1 cellular context compared by ENCODE assay signal in genomic region chr3:8442993-8443670, GRCh38.
TF ChIP-seq lines count a peak whose summit lies in the region.

No MANE protein-coding gene starts in this region.

TF ChIP-seq in HepG2, 621 proteins besides CTCF, POLR2A, EP300 and RAD21 (continued from another document and continues in another):
- TF ChIP-seq, protein P1, sequence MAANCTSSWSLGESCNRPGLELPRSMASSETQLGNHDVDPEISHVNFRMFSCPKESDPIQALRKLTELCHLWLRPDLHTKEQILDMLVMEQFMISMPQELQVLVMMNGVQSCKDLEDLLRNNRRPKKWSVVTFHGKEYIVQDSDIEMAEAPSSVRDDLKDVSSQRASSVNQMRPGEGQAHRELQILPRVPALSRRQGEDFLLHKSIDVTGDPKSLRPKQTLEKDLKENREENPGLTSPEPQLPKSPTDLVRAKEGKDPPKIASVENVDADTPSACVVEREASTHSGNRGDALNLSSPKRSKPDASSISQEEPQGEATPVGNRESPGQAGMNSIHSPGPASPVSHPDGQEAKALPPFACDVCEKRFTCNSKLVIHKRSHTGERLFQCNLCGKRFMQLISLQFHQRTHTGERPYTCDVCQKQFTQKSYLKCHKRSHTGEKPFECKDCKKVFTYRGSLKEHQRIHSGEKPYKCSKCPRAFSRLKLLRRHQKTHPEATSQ (CRISPR knock-in tag; IDR thresholded peaks at IDR 0.05; ENCODE audit: borderline replicate concordance), result no peak
- TF ChIP-seq NR2F1 (CRISPR knock-in tag; IDR thresholded peaks at IDR 0.05), result 0 out of 4 replicates have a peak, but pooled peaks of 1 of the 2 experiments have one; percentile 25
- TF ChIP-seq ZNF235 (CRISPR knock-in tag; IDR thresholded peaks at IDR 0.05; ENCODE audit: borderline replicate concordance), result no peak
- TF ChIP-seq NCOR1 (IDR thresholded peaks at IDR 0.05; ENCODE audit: borderline replicate concordance, low read length), result no peak; the same call in 1 of the 2 replicates
- no peak for TF ChIP-seq SALL1 (CRISPR knock-in tag; IDR thresholded peaks at IDR 0.05)
- no peak for TF ChIP-seq ATF4 (CRISPR knock-in tag; IDR thresholded peaks at IDR 0.05)
- no peak for TF ChIP-seq TEF (CRISPR knock-in tag; IDR thresholded peaks at IDR 0.05)
- TF ChIP-seq ZNF709 (CRISPR knock-in tag; IDR thresholded peaks at IDR 0.05), result no peak
- no peak for TF ChIP-seq SMC3 (IDR thresholded peaks at IDR 0.05; ENCODE audit: low read length)
- TF ChIP-seq, protein P2, sequence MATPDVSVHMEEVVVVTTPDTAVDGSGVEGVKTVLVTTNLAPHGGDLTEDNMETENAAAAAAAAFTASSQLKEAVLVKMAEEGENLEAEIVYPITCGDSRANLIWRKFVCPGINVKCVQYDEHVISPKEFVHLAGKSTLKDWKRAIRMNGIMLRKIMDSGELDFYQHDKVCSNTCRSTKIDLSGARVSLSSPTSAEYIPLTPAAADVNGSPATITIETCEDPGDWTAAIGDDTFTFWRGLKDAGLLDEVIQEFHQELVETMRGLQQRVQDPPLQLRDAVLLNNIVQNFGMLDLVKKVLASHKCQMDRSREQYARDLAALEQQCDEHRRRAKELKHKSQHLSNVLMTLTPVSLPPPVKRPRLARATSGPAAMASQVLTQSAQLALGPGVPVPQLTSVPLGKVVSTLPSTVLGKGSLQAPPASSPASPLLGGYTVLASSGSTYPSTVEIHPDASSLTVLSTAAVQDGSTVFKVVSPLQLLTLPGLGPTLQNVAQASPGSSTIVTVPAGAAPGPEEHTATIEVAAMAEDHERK (CRISPR knock-in tag; IDR thresholded peaks at IDR 0.05; ENCODE audit: low read depth), result no peak
- peak; percentile 51; the same call in 1 of the 2 replicates for TF ChIP-seq RXRB (CRISPR knock-in tag; IDR thresholded peaks at IDR 0.05; ENCODE audit: borderline replicate concordance)
- TF ChIP-seq ZNF24 (IDR thresholded peaks at IDR 0.05), result 0 out of 2 replicates have a peak, but pooled peaks have one; percentile 23
- TF ChIP-seq SIX1 (CRISPR knock-in tag; IDR thresholded peaks at IDR 0.05; ENCODE audit: borderline replicate concordance), result no peak
- TF ChIP-seq PAF1 (CRISPR knock-in tag; IDR thresholded peaks at IDR 0.05), result no peak
- no peak for TF ChIP-seq ARID3A (IDR thresholded peaks at IDR 0.05; ENCODE audit: low read depth, low read length)
- no peak for TF ChIP-seq ZNF614 (CRISPR knock-in tag; IDR thresholded peaks at IDR 0.05; ENCODE audit: borderline replicate concordance)
- no peak for TF ChIP-seq STAG1 (CRISPR knock-in tag; IDR thresholded peaks at IDR 0.05)
- TF ChIP-seq, protein P3, sequence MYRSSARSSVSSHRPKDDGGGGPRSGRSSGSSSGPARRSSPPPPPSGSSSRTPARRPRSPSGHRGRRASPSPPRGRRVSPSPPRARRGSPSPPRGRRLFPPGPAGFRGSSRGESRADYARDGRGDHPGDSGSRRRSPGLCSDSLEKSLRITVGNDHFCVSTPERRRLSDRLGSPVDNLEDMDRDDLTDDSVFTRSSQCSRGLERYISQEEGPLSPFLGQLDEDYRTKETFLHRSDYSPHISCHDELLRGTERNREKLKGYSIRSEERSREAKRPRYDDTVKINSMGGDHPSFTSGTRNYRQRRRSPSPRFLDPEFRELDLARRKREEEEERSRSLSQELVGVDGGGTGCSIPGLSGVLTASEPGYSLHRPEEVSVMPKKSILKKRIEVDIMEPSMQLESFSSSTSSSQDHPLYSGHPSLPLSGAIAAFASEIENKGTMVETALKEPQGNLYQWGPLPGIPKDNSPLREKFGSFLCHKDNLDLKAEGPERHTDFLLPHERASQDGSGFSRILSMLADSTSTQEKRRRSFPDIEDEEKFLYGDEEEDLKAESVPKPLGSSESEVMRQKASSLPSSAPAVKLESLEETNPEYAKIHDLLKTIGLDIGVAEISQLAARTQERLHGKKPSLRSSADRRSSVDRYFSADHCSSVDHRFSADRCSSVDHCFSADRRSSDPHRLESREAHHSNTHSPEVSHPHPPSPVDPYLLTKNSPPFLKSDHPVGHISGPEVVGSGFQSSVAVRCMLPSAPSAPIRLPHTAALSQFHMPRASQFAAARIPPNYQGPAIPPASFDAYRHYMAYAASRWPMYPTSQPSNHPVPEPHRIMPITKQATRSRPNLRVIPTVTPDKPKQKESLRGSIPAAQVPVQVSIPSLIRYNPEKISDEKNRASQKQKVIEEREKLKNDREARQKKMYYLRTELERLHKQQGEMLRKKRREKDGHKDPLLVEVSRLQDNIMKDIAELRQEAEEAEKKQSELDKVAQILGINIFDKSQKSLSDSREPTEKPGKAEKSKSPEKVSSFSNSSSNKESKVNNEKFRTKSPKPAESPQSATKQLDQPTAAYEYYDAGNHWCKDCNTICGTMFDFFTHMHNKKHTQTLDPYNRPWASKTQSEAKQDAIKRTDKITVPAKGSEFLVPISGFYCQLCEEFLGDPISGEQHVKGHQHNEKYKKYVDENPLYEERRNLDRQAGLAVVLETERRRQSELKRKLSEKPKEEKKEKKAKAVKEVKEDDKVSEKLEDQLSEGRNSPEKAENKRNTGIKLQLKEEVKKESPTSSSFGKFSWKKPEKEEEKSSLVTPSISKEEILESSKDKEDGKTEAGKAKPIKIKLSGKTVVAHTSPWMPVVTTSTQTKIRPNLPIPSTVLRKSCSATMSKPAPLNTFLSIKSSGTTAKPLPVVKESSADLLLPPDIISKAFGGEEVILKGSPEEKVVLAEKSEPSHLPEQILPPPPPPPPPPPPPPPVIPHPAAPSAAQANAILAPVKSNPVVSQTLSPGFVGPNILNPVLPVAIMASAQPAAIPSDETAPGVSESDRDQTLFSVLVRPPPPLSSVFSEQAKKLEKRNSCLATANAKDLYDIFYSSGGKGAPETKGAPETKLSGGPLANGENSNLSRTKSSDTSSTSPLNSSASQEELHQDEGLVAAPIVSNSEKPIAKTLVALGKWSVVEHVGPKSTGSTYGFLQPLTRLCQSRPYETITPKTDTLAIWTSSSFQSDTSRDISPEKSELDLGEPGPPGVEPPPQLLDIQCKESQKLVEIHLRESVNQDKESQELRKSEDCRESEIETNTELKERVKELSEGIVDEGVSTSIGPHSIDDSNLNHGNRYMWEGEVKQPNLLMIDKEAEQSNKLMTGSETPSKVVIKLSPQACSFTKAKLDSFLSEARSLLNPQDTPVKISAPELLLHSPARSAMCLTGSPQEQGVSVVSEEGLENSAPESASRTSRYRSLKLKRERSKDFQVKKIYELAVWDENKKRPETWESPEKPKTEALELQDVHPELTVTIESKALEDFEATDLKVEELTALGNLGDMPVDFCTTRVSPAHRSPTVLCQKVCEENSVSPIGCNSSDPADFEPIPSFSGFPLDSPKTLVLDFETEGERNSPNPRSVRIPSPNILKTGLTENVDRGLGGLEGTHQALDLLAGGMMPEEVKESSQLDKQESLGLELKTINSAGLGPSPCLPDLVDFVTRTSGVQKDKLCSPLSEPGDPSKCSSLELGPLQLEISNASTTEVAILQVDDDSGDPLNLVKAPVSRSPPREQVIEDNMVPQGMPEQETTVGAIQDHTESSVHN (CRISPR knock-in tag; IDR thresholded peaks at IDR 0.05), result no peak
- TF ChIP-seq ELF3 (CRISPR knock-in tag; IDR thresholded peaks at IDR 0.05), result no peak
- TF ChIP-seq, protein P4, sequence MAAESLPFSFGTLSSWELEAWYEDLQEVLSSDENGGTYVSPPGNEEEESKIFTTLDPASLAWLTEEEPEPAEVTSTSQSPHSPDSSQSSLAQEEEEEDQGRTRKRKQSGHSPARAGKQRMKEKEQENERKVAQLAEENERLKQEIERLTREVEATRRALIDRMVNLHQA (CRISPR knock-in tag; IDR thresholded peaks at IDR 0.05), result no peak
- TF ChIP-seq MAF1 (CRISPR knock-in tag; IDR thresholded peaks at IDR 0.05; ENCODE audit: borderline replicate concordance), result no peak
- no peak for TF ChIP-seq FOXK2 (IDR thresholded peaks at IDR 0.05)
- no peak for TF ChIP-seq ZBTB40 (IDR thresholded peaks at IDR 0.05)
- TF ChIP-seq ZBTB40 (CRISPR knock-in tag; IDR thresholded peaks at IDR 0.05), result no peak
- TF ChIP-seq, protein P5, sequence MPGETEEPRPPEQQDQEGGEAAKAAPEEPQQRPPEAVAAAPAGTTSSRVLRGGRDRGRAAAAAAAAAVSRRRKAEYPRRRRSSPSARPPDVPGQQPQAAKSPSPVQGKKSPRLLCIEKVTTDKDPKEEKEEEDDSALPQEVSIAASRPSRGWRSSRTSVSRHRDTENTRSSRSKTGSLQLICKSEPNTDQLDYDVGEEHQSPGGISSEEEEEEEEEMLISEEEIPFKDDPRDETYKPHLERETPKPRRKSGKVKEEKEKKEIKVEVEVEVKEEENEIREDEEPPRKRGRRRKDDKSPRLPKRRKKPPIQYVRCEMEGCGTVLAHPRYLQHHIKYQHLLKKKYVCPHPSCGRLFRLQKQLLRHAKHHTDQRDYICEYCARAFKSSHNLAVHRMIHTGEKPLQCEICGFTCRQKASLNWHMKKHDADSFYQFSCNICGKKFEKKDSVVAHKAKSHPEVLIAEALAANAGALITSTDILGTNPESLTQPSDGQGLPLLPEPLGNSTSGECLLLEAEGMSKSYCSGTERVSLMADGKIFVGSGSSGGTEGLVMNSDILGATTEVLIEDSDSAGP (CRISPR knock-in tag; IDR thresholded peaks at IDR 0.05; ENCODE audit: borderline replicate concordance), result no peak
- TF ChIP-seq ZNF839 (CRISPR knock-in tag; IDR thresholded peaks at IDR 0.05; ENCODE audit: borderline replicate concordance), result no peak
- TF ChIP-seq NR3C1 (CRISPR knock-in tag; IDR thresholded peaks at IDR 0.05), result no peak
- no peak for TF ChIP-seq NBN (conservative IDR thresholded peaks at IDR 0.05)
- TF ChIP-seq ZNF713 (CRISPR knock-in tag; IDR thresholded peaks at IDR 0.05), result no peak
